In the genomic region with DNA sequence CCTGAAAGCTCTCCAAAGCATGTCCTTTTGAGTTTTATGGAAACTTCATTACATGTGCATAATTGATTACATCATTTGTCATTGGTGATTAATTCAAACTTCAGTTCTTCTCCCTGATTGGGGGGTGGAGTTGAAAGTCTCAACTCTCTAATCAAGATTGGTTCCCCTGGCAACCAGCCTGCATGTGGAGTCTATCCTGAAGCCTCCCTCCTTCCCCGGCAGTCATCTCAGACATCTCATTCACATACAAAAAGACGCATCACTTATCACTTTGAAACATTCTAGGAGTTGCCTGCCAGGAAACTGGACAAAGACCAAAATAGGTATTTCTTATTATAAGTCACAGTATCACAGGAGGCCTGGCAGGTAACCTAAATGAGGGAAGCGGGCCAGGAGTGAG, we compare ENCODE assay signal across 1 cellular context.
TF ChIP-seq lines count a peak whose summit lies in the region.

No MANE protein-coding gene starts in this region.

TF ChIP-seq in HepG2, 621 proteins besides CTCF, POLR2A, EP300 and RAD21:
- peak; percentile 52; the same call in 1 of the 2 replicates for TF ChIP-seq ATF7 (IDR thresholded peaks at IDR 0.05)
- no peak for TF ChIP-seq ATF7 (CRISPR knock-in tag; IDR thresholded peaks at IDR 0.05)
- no peak for TF ChIP-seq NAIF1 (CRISPR knock-in tag; IDR thresholded peaks at IDR 0.05; ENCODE audit: borderline replicate concordance)
- no peak for TF ChIP-seq KLF16 (CRISPR knock-in tag; IDR thresholded peaks at IDR 0.05)
- TF ChIP-seq, protein P1, sequence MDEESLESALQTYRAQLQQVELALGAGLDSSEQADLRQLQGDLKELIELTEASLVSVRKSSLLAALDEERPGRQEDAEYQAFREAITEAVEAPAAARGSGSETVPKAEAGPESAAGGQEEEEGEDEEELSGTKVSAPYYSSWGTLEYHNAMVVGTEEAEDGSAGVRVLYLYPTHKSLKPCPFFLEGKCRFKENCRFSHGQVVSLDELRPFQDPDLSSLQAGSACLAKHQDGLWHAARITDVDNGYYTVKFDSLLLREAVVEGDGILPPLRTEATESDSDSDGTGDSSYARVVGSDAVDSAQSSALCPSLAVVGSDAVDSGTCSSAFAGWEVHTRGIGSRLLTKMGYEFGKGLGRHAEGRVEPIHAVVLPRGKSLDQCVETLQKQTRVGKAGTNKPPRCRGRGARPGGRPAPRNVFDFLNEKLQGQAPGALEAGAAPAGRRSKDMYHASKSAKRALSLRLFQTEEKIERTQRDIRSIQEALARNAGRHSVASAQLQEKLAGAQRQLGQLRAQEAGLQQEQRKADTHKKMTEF (CRISPR knock-in tag; IDR thresholded peaks at IDR 0.05), result no peak
- TF ChIP-seq FOXA3 (CRISPR knock-in tag; IDR thresholded peaks at IDR 0.05), result no peak
- TF ChIP-seq PRMT3 (CRISPR knock-in tag; IDR thresholded peaks at IDR 0.05; ENCODE audit: borderline replicate concordance, low read depth), result no peak
- TF ChIP-seq FOXK2 (IDR thresholded peaks at IDR 0.05), result no peak
- no peak for TF ChIP-seq KDM2A (CRISPR knock-in tag; IDR thresholded peaks at IDR 0.05; ENCODE audit: borderline replicate concordance, low read depth)
- TF ChIP-seq DDIT3 (CRISPR knock-in tag; IDR thresholded peaks at IDR 0.05), result no peak
